In genomic region chr1:229252228-229252984, GRCh38 we compare ENCODE assay signal across 11 cellular contexts. TPM values are rescaled to one million over a fixed set of nuclear protein-coding genes. Genes with fewer than 3 reads are reported as not detected.
DNase-seq lines count a peak whose midpoint lies in the region; ATAC-seq, FAIRE-seq and TF ChIP-seq lines count a peak whose summit lies in the region.
"Had no signal": no experiment of that assay in that cellular context is flagged by ENCODE, and none has a peak within 500 bp of the region (broad histone marks: within the 10 kb centered on the region; RNA-seq: fewer than 3 reads in every experiment).

No MANE protein-coding gene starts in this region.

- peaks cover 28% of the 10 kb centered on the region for H3K4me1 Mint-ChIP-seq in activated CD8-positive, alpha-beta memory T cell treated with anti-CD3 and anti-CD28 coated beads, Interleukin-2, amount 10 ng/mL, durations not matched to agents 7 days and 5 days
- H3K4me1 Mint-ChIP-seq in central memory CD8-positive, alpha-beta T cell: peaks cover 33% of the 10 kb centered on the region

- no peaks in the 10 kb centered on the region for H3K27me3 ChIP-seq in smooth muscle cell (ENCODE audit: low read depth)
- no peaks in the 10 kb centered on the region for H3K27me3 ChIP-seq in pancreas
- H3K27me3 ChIP-seq: uterus had no signal

- H3K9ac ChIP-seq in smooth muscle cell (ENCODE audit: low read depth): no peak overlapping the region
- H3K9ac ChIP-seq: parathyroid adenoma had no signal

- FAIRE-seq in pancreas (lab: Jason Lieb, UNC): no peak

- no peak overlapping the region for H2AFZ ChIP-seq in smooth muscle cell (ENCODE audit: low read depth)
- H2AFZ ChIP-seq: parathyroid adenoma had no signal

- CTCF ChIA-PET in activated CD8-positive, alpha-beta memory T cell treated with anti-CD3 and anti-CD28 coated beads, Interleukin-2, amount 10 ng/mL, durations not matched to agents 7 days and 5 days (lab: Charles Lee): interaction anchor here (1.5 kb wide), 1 partner anchor 588 kb away, joined by 6 read pairs; no protein-coding TSS in a partner anchor

- H3K79me2 ChIP-seq in smooth muscle cell (ENCODE audit: low read depth): no peaks in the 10 kb centered on the region
- H3K79me2 ChIP-seq: parathyroid adenoma had no signal

- H3K9me3 Mint-ChIP-seq in activated CD8-positive, alpha-beta memory T cell treated with anti-CD3 and anti-CD28 coated beads, Interleukin-2, amount 10 ng/mL, durations not matched to agents 7 days and 5 days (ENCODE audit: low read depth): no peaks in the 10 kb centered on the region
- no peaks in the 10 kb centered on the region for H3K9me3 Mint-ChIP-seq in central memory CD8-positive, alpha-beta T cell
- H3K9me3 Mint-ChIP-seq: dendritic cell treated with granulocyte-macrophage colony-stimulating factor and Interleukin-4, amounts not matched to agents 40 ng/mL and 50 ng/mL, for 4 days had no signal

- H3K27ac ChIP-seq in smooth muscle cell (ENCODE audit: low read depth) (no peak overlapping the region), pancreas (no peak overlapping the region)
- H3K27ac ChIP-seq: parathyroid adenoma, uterus had no signal

- H3K4me2 ChIP-seq in smooth muscle cell: peak overlapping the region; percentile 66

- H3K9me3 ChIP-seq in smooth muscle cell (replicated peaks; ENCODE audit: low read depth) (no peaks in the 10 kb centered on the region), pancreas (no peaks in the 10 kb centered on the region)
- H3K9me3 ChIP-seq: uterus had no signal

- ATAC-seq in activated CD8-positive, alpha-beta memory T cell treated with anti-CD3 and anti-CD28 coated beads, Interleukin-2, amount 10 ng/mL, durations not matched to agents 7 days and 5 days: no peak
- ATAC-seq in central memory CD8-positive, alpha-beta T cell (replicated peaks; ENCODE audit: extremely low read depth, poor library complexity, severe bottlenecking): no peak
- no peak for ATAC-seq in pancreas

- H3K27me3 Mint-ChIP-seq in activated CD8-positive, alpha-beta memory T cell treated with anti-CD3 and anti-CD28 coated beads, Interleukin-2, amount 10 ng/mL, durations not matched to agents 7 days and 5 days: peaks cover 3% of the 10 kb centered on the region
- H3K27me3 Mint-ChIP-seq in central memory CD8-positive, alpha-beta T cell: no peaks in the 10 kb centered on the region

- intact Hi-C loops in pancreas (cut with DNase I): loop anchor here in 1 of 3 donors (10.0 kb wide), 1 partner anchor 202 kb away; no protein-coding TSS in a partner anchor

- H3K27ac Mint-ChIP-seq in activated CD8-positive, alpha-beta memory T cell treated with anti-CD3 and anti-CD28 coated beads, Interleukin-2, amount 10 ng/mL, durations not matched to agents 7 days and 5 days: peak overlapping the region; percentile 1
- peak overlapping the region; percentile 89 for H3K27ac Mint-ChIP-seq in central memory CD8-positive, alpha-beta T cell (ENCODE audit: low read depth)
- H3K27ac Mint-ChIP-seq: dendritic cell treated with granulocyte-macrophage colony-stimulating factor and Interleukin-4, amounts not matched to agents 40 ng/mL and 50 ng/mL, for 4 days had no signal

- H3K36me3 Mint-ChIP-seq in activated CD8-positive, alpha-beta memory T cell treated with anti-CD3 and anti-CD28 coated beads, Interleukin-2, amount 10 ng/mL, durations not matched to agents 7 days and 5 days: no peaks in the 10 kb centered on the region
- peaks cover 2% of the 10 kb centered on the region for H3K36me3 Mint-ChIP-seq in central memory CD8-positive, alpha-beta T cell (ENCODE audit: insufficient read depth)

- H3K36me3 ChIP-seq in smooth muscle cell (ENCODE audit: low read depth) (no peaks in the 10 kb centered on the region), pancreas (no peaks in the 10 kb centered on the region)
- H3K36me3 ChIP-seq: uterus had no signal

- H3K4me3 ChIP-seq in smooth muscle cell (no peak overlapping the region), pancreas (no peak overlapping the region)
- H3K4me3 ChIP-seq: uterus had no signal

- DNase-seq in activated CD8-positive, alpha-beta memory T cell treated with anti-CD3 and anti-CD28 coated beads, Interleukin-2, amount 10 ng/mL, durations not matched to agents 7 days and 5 days: no peak
- no peak for DNase-seq in activated CD8-positive, alpha-beta memory T cell treated with anti-CD3 and anti-CD28 coated beads for 24 hours
- peak; percentile 41 for DNase-seq in NCI-H2227 treated with DMSO at 0.1 percent for 48 hours (lab: John Stamatoyannopoulos, UW)
- DNase-seq in central memory CD8-positive, alpha-beta T cell (ENCODE audit: low spot score in 2 of 2): no peak
- DNase-seq in smooth muscle cell (lab: John Stamatoyannopoulos, UW; ENCODE audit: unreplicated experiment): no peak
- DNase-seq in C1 segment of cervical spinal cord (lab: John Stamatoyannopoulos, UW): no peak
- no peak for DNase-seq in pancreas
- no peak for DNase-seq in glomerular visceral epithelial cell (ENCODE audit: extremely low spot score)
- DNase-seq: uterus had no signal

- H3F3A ChIP-seq in smooth muscle cell (ENCODE audit: low read depth): no peaks in the 10 kb centered on the region

- WGBS in smooth muscle cell (ENCODE audit: low lambda C conversion rate): 46% methylated on average over 12 of the region's 12 CpGs
- 73 to 78% methylated on average over 12 of the region's 12 CpGs for WGBS in pancreas, 2 donors

- H3K4me1 ChIP-seq in smooth muscle cell (ENCODE audit: low read depth) (peaks cover 16% of the 10 kb centered on the region), pancreas (peaks cover 0 to 4% (median 0%) of the 10 kb centered on the region in 3 donors)
- H3K4me1 ChIP-seq: parathyroid adenoma, uterus had no signal

- no peaks in the 10 kb centered on the region for H4K20me1 ChIP-seq in smooth muscle cell (ENCODE audit: low read depth)

- TF ChIP-seq CTCF in smooth muscle cell (IDR thresholded peaks at IDR 0.05; ENCODE audit: borderline replicate concordance, insufficient read depth, poor library complexity, severe bottlenecking): no peak
- no peak for TF ChIP-seq CTCF in pancreas (IDR thresholded peaks at IDR 0.05)

- no peak overlapping the region for H3K4me3 Mint-ChIP-seq in activated CD8-positive, alpha-beta memory T cell treated with anti-CD3 and anti-CD28 coated beads, Interleukin-2, amount 10 ng/mL, durations not matched to agents 7 days and 5 days
- H3K4me3 Mint-ChIP-seq in central memory CD8-positive, alpha-beta T cell: no peak overlapping the region

RNA-seq across cellular contexts. Expression of gene RAB4A, which starts 18.5 kb away (rescaled TPM):
- total RNA-seq in activated CD8-positive, alpha-beta memory T cell treated with anti-CD3 and anti-CD28 coated beads, Interleukin-2, amount 10 ng/mL, durations not matched to agents 7 days and 5 days: 10 to 100 TPM; 26.5 to 27.2 TPM
- total RNA-seq in smooth muscle cell: 25.1 and 43.9 TPM in 2 replicates
- 46.6 and 52.7 TPM in 2 replicates for polyA plus RNA-seq in smooth muscle cell
- total RNA-seq in pancreas: 10 to 100 TPM; 50.9 to 67.4 (median 57.3) TPM
- polyA plus RNA-seq in pancreas: 10 to 100 TPM; 14.5 to 23.4 TPM
